Comparison of ENCODE assay signal across 1 cellular context in the genomic region with DNA sequence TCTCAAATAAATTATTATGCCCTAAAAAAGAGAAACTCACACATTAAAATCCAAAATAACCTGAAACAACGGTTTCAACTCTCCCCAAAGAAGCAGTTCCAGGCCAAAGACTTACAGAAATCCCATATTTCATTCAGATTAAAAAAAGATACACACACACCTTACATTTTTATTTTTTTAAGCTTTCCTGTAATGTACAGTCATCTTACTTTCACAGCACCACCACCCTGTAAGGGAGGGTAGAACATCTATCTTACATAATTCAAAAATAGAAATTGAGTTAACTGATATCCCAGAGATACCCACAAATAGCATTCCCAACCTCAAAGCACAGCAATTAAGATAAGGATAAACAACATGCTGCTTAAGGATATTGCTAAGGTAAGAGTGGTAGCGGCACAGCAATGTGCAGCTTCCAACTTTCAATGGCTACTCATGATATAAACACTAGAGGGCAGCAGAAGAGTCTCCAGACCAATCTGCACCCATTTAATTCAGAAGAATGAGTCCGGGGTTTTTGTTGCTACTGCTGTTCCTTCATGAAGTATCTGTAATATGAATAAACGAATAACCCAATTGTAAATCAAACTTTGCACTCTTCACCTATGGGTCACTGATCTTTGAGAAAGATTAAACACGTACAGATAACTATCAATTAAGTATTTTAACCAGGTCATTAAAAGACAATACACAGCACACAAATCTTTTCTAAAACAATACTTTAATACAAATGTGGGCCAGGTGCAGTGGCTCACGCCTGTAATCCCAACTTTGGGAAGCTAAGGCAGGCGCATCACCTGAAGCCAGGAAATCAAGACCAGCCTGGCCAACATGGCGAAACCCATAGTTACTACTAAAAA.
TF ChIP-seq lines count a peak whose summit lies in the region.

No MANE protein-coding gene starts in this region.

TF ChIP-seq in GM23338, 12 proteins besides CTCF, POLR2A, EP300 and RAD21 (continued from another document):
- TF ChIP-seq, protein P1, sequence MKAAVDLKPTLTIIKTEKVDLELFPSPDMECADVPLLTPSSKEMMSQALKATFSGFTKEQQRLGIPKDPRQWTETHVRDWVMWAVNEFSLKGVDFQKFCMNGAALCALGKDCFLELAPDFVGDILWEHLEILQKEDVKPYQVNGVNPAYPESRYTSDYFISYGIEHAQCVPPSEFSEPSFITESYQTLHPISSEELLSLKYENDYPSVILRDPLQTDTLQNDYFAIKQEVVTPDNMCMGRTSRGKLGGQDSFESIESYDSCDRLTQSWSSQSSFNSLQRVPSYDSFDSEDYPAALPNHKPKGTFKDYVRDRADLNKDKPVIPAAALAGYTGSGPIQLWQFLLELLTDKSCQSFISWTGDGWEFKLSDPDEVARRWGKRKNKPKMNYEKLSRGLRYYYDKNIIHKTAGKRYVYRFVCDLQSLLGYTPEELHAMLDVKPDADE (IDR thresholded peaks at IDR 0.05) = no peak
- TF ChIP-seq NANOG (IDR thresholded peaks at IDR 0.05; ENCODE audit: borderline replicate concordance) = no peak
- TF ChIP-seq JUNB (IDR thresholded peaks at IDR 0.05; ENCODE audit: unreplicated experiment) = no peak
- TF ChIP-seq POLR2AphosphoS5 (IDR thresholded peaks at IDR 0.05; ENCODE audit: low read depth) = no peak
